ENCODE assay signal across 8 cellular contexts in the genomic region with DNA sequence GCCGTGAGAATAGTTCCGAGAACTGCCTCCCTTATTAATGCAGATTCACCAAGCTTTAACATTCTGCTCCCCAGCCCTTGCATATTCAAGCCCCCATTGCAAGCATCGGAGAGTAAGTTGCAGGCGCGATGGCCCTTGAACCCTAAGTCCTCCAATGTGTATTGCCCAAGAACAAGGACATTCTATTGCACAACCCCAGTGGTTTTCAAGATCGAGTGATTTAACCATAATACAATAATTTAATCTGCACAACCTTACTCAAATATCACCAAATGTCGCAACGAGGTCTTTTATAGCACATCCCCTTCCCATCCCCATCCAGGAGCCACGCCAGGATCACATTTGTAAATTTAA. TPM values are rescaled to one million over a fixed set of nuclear protein-coding genes. Genes with fewer than 3 reads are reported as not detected.
DNase-seq lines count a peak whose midpoint lies in the region; ATAC-seq lines count a peak whose summit lies in the region.

No MANE protein-coding gene starts in this region.

- no peaks in the 10 kb centered on the region for H3K27me3 ChIP-seq in iPS-20b (ENCODE audit: insufficient read depth, low read length)

- DNase-seq in amniotic epithelial cell (ENCODE audit: low read depth) (peak; percentile 74), SHP77 (lab: John Stamatoyannopoulos, UW) (no peak), COLO829 (ENCODE audit: low spot score) (no peak), NCI-H2196 (lab: John Stamatoyannopoulos, UW; ENCODE audit: unreplicated experiment) (no peak)
- no peak for DNase-seq in stimulated activated naive B cell treated with anti-CD40 and anti-IgM and Interleukin-4, amounts not matched to agents 10 μg/mL and 1 μg/mL and 100 μg/mL, for 72 hours
- no peak for DNase-seq in activated CD4-positive, alpha-beta T cell treated with anti-CD3 and anti-CD28 coated beads, Interleukin-2, amount 50 U/mL, for 48 hours

- H3K9me3 ChIP-seq in iPS-20b (ENCODE audit: insufficient read depth, low read depth, low read length) = no peaks in the 10 kb centered on the region

- H3K4me3 ChIP-seq in iPS-20b (ENCODE audit: low read length) = peak overlapping the region; percentile 87

- no peaks in the 10 kb centered on the region for H3K36me3 ChIP-seq in iPS-20b (ENCODE audit: insufficient read depth, low read depth, low read length)

- peaks cover 6 to 9% (median 6%) of the 10 kb centered on the region in 3 donors for H3K4me1 Mint-ChIP-seq in IgD-negative memory B cell
- H3K4me1 Mint-ChIP-seq in stimulated activated naive B cell treated with anti-CD40 and anti-IgM and Interleukin-4, amounts not matched to agents 10 μg/mL and 1 μg/mL and 100 μg/mL, for 72 hours = peaks cover 8 to 19% of the 10 kb centered on the region in 2 donors

- H3K9me3 Mint-ChIP-seq in IgD-negative memory B cell = no peaks in the 10 kb centered on the region
- H3K9me3 Mint-ChIP-seq in stimulated activated naive B cell treated with anti-CD40 and anti-IgM and Interleukin-4, amounts not matched to agents 10 μg/mL and 1 μg/mL and 100 μg/mL, for 72 hours = no peaks in the 10 kb centered on the region

- H3K27ac ChIP-seq in iPS-20b (ENCODE audit: low read length) = no peak overlapping the region

- peak overlapping the region in 2 of 3 donors; percentile 20 to 91 for H3K27ac Mint-ChIP-seq in IgD-negative memory B cell
- no peak overlapping the region for H3K27ac Mint-ChIP-seq in stimulated activated naive B cell treated with anti-CD40 and anti-IgM and Interleukin-4, amounts not matched to agents 10 μg/mL and 1 μg/mL and 100 μg/mL, for 72 hours

- no peaks in the 10 kb centered on the region for H3K36me3 Mint-ChIP-seq in IgD-negative memory B cell
- H3K36me3 Mint-ChIP-seq in stimulated activated naive B cell treated with anti-CD40 and anti-IgM and Interleukin-4, amounts not matched to agents 10 μg/mL and 1 μg/mL and 100 μg/mL, for 72 hours = no peaks in the 10 kb centered on the region

- H3K27me3 Mint-ChIP-seq in IgD-negative memory B cell = no peaks in the 10 kb centered on the region
- peaks cover 0 to 8% of the 10 kb centered on the region in 2 donors for H3K27me3 Mint-ChIP-seq in stimulated activated naive B cell treated with anti-CD40 and anti-IgM and Interleukin-4, amounts not matched to agents 10 μg/mL and 1 μg/mL and 100 μg/mL, for 72 hours

- peak overlapping the region; percentile 81; the same call in 1 of the 2 replicates for H3K9ac ChIP-seq in iPS-20b (ENCODE audit: low read depth, low read length)

- no peak for ATAC-seq in stimulated activated naive B cell treated with anti-CD40 and anti-IgM and Interleukin-4, amounts not matched to agents 10 μg/mL and 1 μg/mL and 100 μg/mL, for 72 hours (replicated peaks)

- H3K4me1 ChIP-seq in iPS-20b (ENCODE audit: insufficient read depth, low read length) = peaks cover 9% of the 10 kb centered on the region

- H3K4me3 Mint-ChIP-seq in IgD-negative memory B cell = peak overlapping the region; percentile 87 to 98 (median 94)
- H3K4me3 Mint-ChIP-seq in stimulated activated naive B cell treated with anti-CD40 and anti-IgM and Interleukin-4, amounts not matched to agents 10 μg/mL and 1 μg/mL and 100 μg/mL, for 72 hours = peak overlapping the region; percentile 95 to 99

RNA-seq across cellular contexts. Expression of gene PLXND1, which starts 21.7 kb away (rescaled TPM):
- polyA plus RNA-seq in IgD-negative memory B cell = 3.0 TPM
